9 cellular contexts compared by ENCODE assay signal in the genomic region with DNA sequence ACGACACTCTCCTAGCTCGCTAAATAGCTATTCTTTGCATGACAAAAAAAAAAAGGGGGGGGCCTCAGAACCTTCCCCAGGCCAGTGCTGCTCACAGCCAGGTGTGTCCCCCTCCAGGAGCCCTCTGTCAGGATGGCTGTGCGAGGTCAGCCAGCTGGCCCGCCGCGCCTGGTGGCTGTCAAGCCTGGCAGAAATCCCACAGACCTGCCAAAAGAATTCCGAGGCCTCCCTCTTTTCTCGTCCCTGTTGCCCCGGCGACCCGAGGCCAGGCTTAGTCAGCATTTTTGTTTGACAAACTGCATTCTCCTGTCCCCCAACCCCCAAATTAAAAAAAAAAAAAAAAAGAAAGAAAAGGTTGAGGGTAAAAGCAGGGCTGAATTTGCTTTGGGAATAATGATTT.
DNase-seq lines count a peak whose midpoint lies in the region; ATAC-seq, FAIRE-seq and TF ChIP-seq lines count a peak whose summit lies in the region.
"Had no signal": no experiment of that assay in that cellular context is flagged by ENCODE, and none has a peak within 500 bp of the region (broad histone marks: within the 10 kb centered on the region; RNA-seq: fewer than 3 reads in every experiment).

No MANE protein-coding gene starts in this region.

- peaks cover 0 to 3% of the 10 kb centered on the region in 2 experiments for H4K20me1 ChIP-seq in H1 (replicated peaks in 1 of 2; ENCODE audit: control insufficient read depth in 1 of 2, insufficient read depth in 2 of 2, low read length in 2 of 2)

- TF ChIP-seq CTCF in H1 (IDR thresholded peaks at IDR 0.05; ENCODE audit: control extremely low read depth in 1 of 3, insufficient read depth in 1 of 3, low read depth in 1 of 3, low read length in 3 of 3) (no peak), upper lobe of left lung (IDR thresholded peaks at IDR 0.05) (no peak)

- no peak overlapping the region for H2BK5ac ChIP-seq in H1 (ENCODE audit: low read depth, low read length)

- peak; percentile 61 to 77 for DNase-seq in NCI-H446 (lab: John Stamatoyannopoulos, UW)
- DNase-seq in H1 (ENCODE audit: low read depth in 1 of 2, low spot score in 2 of 2), result peak in 1 of 2 experiments; percentile 63
- DNase-seq in medulla oblongata (ENCODE audit: extremely low spot score), result peak; percentile 62
- DNase-seq in upper lobe of left lung, result peak; percentile 70 to 85
- DNase-seq in MV-4-11 (lab: John Stamatoyannopoulos, UW), result no peak
- no peak for DNase-seq in stimulated activated CD8-positive, alpha-beta memory T cell treated with anti-CD3 and anti-CD28 coated beads, Interleukin-4, amount 100 ng/mL, for 48 hours
- no peak for DNase-seq in NCI-H2171 (lab: John Stamatoyannopoulos, UW)
- DNase-seq: activated naive CD4-positive, alpha-beta T cell had no signal

- H3K36me3 ChIP-seq in H1 (ENCODE audit: control insufficient read depth in 2 of 4, insufficient read depth in 4 of 4, low read length in 3 of 4), result no peaks in the 10 kb centered on the region
- peaks cover 0 to 5% (median 0%) of the 10 kb centered on the region in 4 donors for H3K36me3 ChIP-seq in upper lobe of left lung

- H3K9ac ChIP-seq in H1 (replicated peaks in 1 of 4; ENCODE audit: extremely low read depth in 1 of 4, low read depth in 3 of 4, low read length in 3 of 4), result no peak overlapping the region; a peak in 1 of 7 replicates

- H3K4ac ChIP-seq in H1 (replicated peaks; ENCODE audit: insufficient read length, low read depth, low read length), result no peak overlapping the region

- no peak overlapping the region for H2AK5ac ChIP-seq in H1 (ENCODE audit: low read depth, low read length)

- WGBS in H1 (ENCODE audit: extremely low coverage in 1 of 2, insufficient coverage in 1 of 2, insufficient read length in 1 of 2, insufficient replicate concordance in 2 of 2, low coverage in 1 of 2, low lambda C conversion rate in 2 of 2, missing lambda C conversion rate in 1 of 2), 2 experiments, result 29% methylated on average over 11 of the region's 11 CpGs; no CpG with 5 or more reads in 1 of the 2 experiments
- WGBS in upper lobe of left lung, 2 donors, result 28 to 36% methylated on average over 8 to 11 of the region's 11 CpGs

- H3K27me3 ChIP-seq in H1 (replicated peaks in 1 of 4; ENCODE audit: control insufficient read depth in 3 of 4, extremely low read depth in 1 of 4, insufficient read depth in 3 of 4, low read length in 3 of 4) (no peaks in the 10 kb centered on the region), upper lobe of left lung (no peaks in the 10 kb centered on the region)

- TF ChIP-seq EP300 in H1 (IDR thresholded peaks at IDR 0.05; ENCODE audit: borderline replicate concordance in 1 of 2, low read depth in 2 of 2, low read length in 2 of 2), result no peak
- TF ChIP-seq EP300 in upper lobe of left lung (IDR thresholded peaks at IDR 0.05), result no peak

- H3K4me3 ChIP-seq in H1 (ENCODE audit: extremely low read depth in 1 of 4, insufficient read depth in 2 of 4, low read depth in 3 of 4, low read length in 4 of 4) (peak overlapping the region in 1 of 4 experiments; percentile 21; a peak in 1 of 8 replicates), upper lobe of left lung (no peak overlapping the region)

- no peak overlapping the region for H2BK120ac ChIP-seq in H1 (replicated peaks; ENCODE audit: low read depth, low read length)

- H3K56ac ChIP-seq in H1 (replicated peaks; ENCODE audit: insufficient read length, low read depth, low read length), result no peak overlapping the region

- H3K14ac ChIP-seq in H1 (ENCODE audit: insufficient read length), result no peak overlapping the region

- peaks cover 2 to 10% (median 6%) of the 10 kb centered on the region in 4 experiments; a peak in 5 of 7 replicates for H3K4me1 ChIP-seq in H1 (replicated peaks in 1 of 4; ENCODE audit: control insufficient read depth in 3 of 4, insufficient read depth in 4 of 4, low read length in 3 of 4)
- peaks cover 36 to 58% (median 48%) of the 10 kb centered on the region in 4 donors for H3K4me1 ChIP-seq in upper lobe of left lung

- H3K79me1 ChIP-seq in H1 (ENCODE audit: low read depth, low read length), result 0 out of 2 replicates have a peak, but pooled peaks cover 3% of the 10 kb centered on the region

- H3K27ac ChIP-seq in H1 (ENCODE audit: low read depth, low read length), result no peak overlapping the region
- H3K27ac ChIP-seq in upper lobe of left lung, result peak overlapping the region; percentile 9 to 78 (median 64)

- H4K91ac ChIP-seq in H1 (replicated peaks; ENCODE audit: insufficient read length, low read length), result no peak overlapping the region

- H4K5ac ChIP-seq in H1 (ENCODE audit: insufficient read length, low read depth, low read length), result no peak overlapping the region

- peak; percentile 41 to 49 for ATAC-seq in upper lobe of left lung (ENCODE audit: low FRiP score in 2 of 2)

- H2BK15ac ChIP-seq in H1 (ENCODE audit: low read length), result no peak overlapping the region

- CTCF ChIA-PET in H1 (lab: Charles Lee; ENCODE audit: partially characterized antibody), result interaction anchor here (0.7 to 1.2 kb wide), 4 partner anchors 9 to 272 kb away, joined by 3 to 4 read pairs (median 3); no protein-coding TSS in a partner anchor

- no peak overlapping the region for H2AFZ ChIP-seq in H1 (ENCODE audit: low read length)

- peak overlapping the region; percentile 9 to 17; a peak in 2 of 4 replicates for H3K4me2 ChIP-seq in H1 (ENCODE audit: insufficient read depth in 1 of 2, low read depth in 2 of 2, low read length in 2 of 2)

- H3K9me3 ChIP-seq in H1 (ENCODE audit: insufficient read depth in 2 of 2, low read depth in 1 of 2, low read length in 1 of 2) (no peaks in the 10 kb centered on the region), upper lobe of left lung (no peaks in the 10 kb centered on the region)

- no peak for TF ChIP-seq RAD21 in H1 (IDR thresholded peaks at IDR 0.05 in 1 of 2, conservative IDR thresholded peaks at IDR 0.05 in 1 of 2; ENCODE audit: low read depth in 2 of 2, low read length in 2 of 2)

- no peak for FAIRE-seq in H1 (lab: Jason Lieb, UNC)
- FAIRE-seq: keratinocyte had no signal

- H2BK12ac ChIP-seq in H1 (ENCODE audit: low read depth, low read length), result no peak overlapping the region

- no peak overlapping the region for H3K18ac ChIP-seq in H1 (ENCODE audit: extremely low read depth, low read length)

- H4K8ac ChIP-seq in H1 (ENCODE audit: extremely low read depth, insufficient read depth, low read length), result no peak overlapping the region

- no peak overlapping the region for H2BK20ac ChIP-seq in H1 (ENCODE audit: low read length)

- peaks cover 0 to 6% of the 10 kb centered on the region in 2 experiments; a peak in 1 of 4 replicates for H3K79me2 ChIP-seq in H1 (ENCODE audit: control insufficient read depth in 1 of 2, insufficient read depth in 2 of 2, low read length in 2 of 2)

- H3K23me2 ChIP-seq in H1 (ENCODE audit: low read depth, low read length), result peaks cover 2% of the 10 kb centered on the region; the same call in 1 of the 2 replicates

- TF ChIP-seq POLR2A in H1 (IDR thresholded peaks at IDR 0.05; ENCODE audit: control extremely low read depth in 1 of 2, low read depth in 2 of 2, low read length in 2 of 2) (no peak), upper lobe of left lung (IDR thresholded peaks at IDR 0.05) (no peak)

- POLR2A ChIA-PET in H1 (lab: Charles Lee; ENCODE audit: partially characterized antibody), result no interaction called here

- H3K23ac ChIP-seq in H1 (ENCODE audit: insufficient read length), result no peak overlapping the region

TF ChIP-seq in H1, 55 proteins besides CTCF, POLR2A, EP300 and RAD21 (continues in another document):
- TF ChIP-seq SIRT6 (IDR thresholded peaks at IDR 0.05; ENCODE audit: low read length) (no peak), CBX5 (IDR thresholded peaks at IDR 0.05; ENCODE audit: low read depth, low read length) (no peak), CBX8 (IDR thresholded peaks at IDR 0.05; ENCODE audit: borderline replicate concordance, low read depth, low read length) (no peak)

Comparison
In these comparisons a context has a peak if more than half of its experiments do, and no peak if none do; other contexts are left out.
1. DNase-seq: peak in NCI-H446 (2 of 2), medulla oblongata (single experiment) and upper lobe of left lung (2 of 2); none in MV-4-11 (single experiment), stimulated activated CD8-positive, alpha-beta memory T cell treated with anti-CD3 and anti-CD28 coated beads, Interleukin-4, amount 100 ng/mL, for 48 hours (single experiment) and NCI-H2171 (single experiment).